8 cellular contexts compared by ENCODE assay signal in genomic region chr3:11379238-11379823, GRCh38.
A peak's percentile ranks its signal among the peaks of the same experiment; 100 is the strongest.
DNase-seq lines count a peak whose midpoint lies in the region; ATAC-seq and TF ChIP-seq lines count a peak whose summit lies in the region.

No MANE protein-coding gene starts in this region.

- no peaks in the 10 kb centered on the region for H3F3A ChIP-seq in neural progenitor cell (ENCODE audit: low read depth)

- H3K4me1 Mint-ChIP-seq in CD8-positive, alpha-beta T cell (ENCODE audit: low read depth) = no peaks in the 10 kb centered on the region
- peaks cover 43% of the 10 kb centered on the region for H3K4me1 Mint-ChIP-seq in neural progenitor cell

- no peaks in the 10 kb centered on the region for H3K79me2 ChIP-seq in neural progenitor cell (ENCODE audit: low read depth)

- ATAC-seq in CD8-positive, alpha-beta T cell = peak; percentile 40
- no peak for ATAC-seq in GM21367 (IDR thresholded peaks at IDR 0.05; ENCODE audit: unreplicated experiment)

- no peaks in the 10 kb centered on the region for H3K9me3 ChIP-seq in CD8-positive, alpha-beta T cell (ENCODE audit: low read length)
- no peaks in the 10 kb centered on the region for H3K9me3 ChIP-seq in SK-N-MC (ENCODE audit: low read depth, low read length)
- H3K9me3 ChIP-seq in neural progenitor cell (ENCODE audit: low read depth) = no peaks in the 10 kb centered on the region

- H3K9ac ChIP-seq in SK-N-MC (ENCODE audit: insufficient read length) (no peak overlapping the region), neural progenitor cell (no peak overlapping the region)

- H3K27me3 Mint-ChIP-seq in CD8-positive, alpha-beta T cell (ENCODE audit: low read depth) = no peaks in the 10 kb centered on the region
- H3K27me3 Mint-ChIP-seq in neural progenitor cell (ENCODE audit: insufficient read depth, low read depth) = peaks cover 2% of the 10 kb centered on the region

- no peak overlapping the region for H3K4me3 Mint-ChIP-seq in CD8-positive, alpha-beta T cell
- no peak overlapping the region for H3K4me3 Mint-ChIP-seq in neural progenitor cell

- H3K27ac ChIP-seq in CD8-positive, alpha-beta T cell (ENCODE audit: low read depth, low read length) = no peak overlapping the region
- no peak overlapping the region for H3K27ac ChIP-seq in SK-N-MC
- H3K27ac ChIP-seq in neural progenitor cell = no peak overlapping the region

- H4K20me1 ChIP-seq in neural progenitor cell (ENCODE audit: low read depth) = no peaks in the 10 kb centered on the region

- H3K9me3 Mint-ChIP-seq in CD8-positive, alpha-beta T cell = no peaks in the 10 kb centered on the region
- H3K9me3 Mint-ChIP-seq in neural progenitor cell = no peaks in the 10 kb centered on the region

- POLR2A ChIA-PET in CD8-positive, alpha-beta T cell (lab: Charles Lee) = interaction anchor here (1.0 to 1.7 kb wide), 3 partner anchors 11 to 274 kb away, joined by 4 to 5 read pairs (median 5); partner anchors contain the start of gene VGLL4

- no peak overlapping the region for H3K4me3 ChIP-seq in CD8-positive, alpha-beta T cell (ENCODE audit: low read depth, low read length)
- H3K4me3 ChIP-seq in SK-N-MC (no peak overlapping the region), neural progenitor cell (no peak overlapping the region)

- intact Hi-C loops in CD8-positive, alpha-beta T cell (cut with DNase I, micrococcal nuclease) = loop anchor here (1.0 to 5.0 kb wide), 6 partner anchors 272 to 1103 kb away; partner anchors contain the start of gene TSEN2 (in 1 of the 2)
- intact Hi-C loops in posterior cingulate gyrus (cut with DNase I) = loop anchor here (1.0 to 10.0 kb wide), 3 partner anchors 273 to 455 kb away; no protein-coding TSS in a partner anchor

- TF ChIP-seq CTCF in CD8-positive, alpha-beta T cell (IDR thresholded peaks at IDR 0.05) = peak; percentile 58
- peak; percentile 82 for TF ChIP-seq CTCF in neural progenitor cell (IDR thresholded peaks at IDR 0.05)

- peak overlapping the region; percentile 17 for H3K4me2 ChIP-seq in neural progenitor cell

- no peak overlapping the region for H2AFZ ChIP-seq in neural progenitor cell (replicated peaks)

- CTCF ChIA-PET in CD8-positive, alpha-beta T cell (lab: Charles Lee) = interaction anchor here (0.7 to 5.9 kb wide), 26 partner anchors 9 to 1101 kb away, joined by 3 to 110 read pairs (median 3); partner anchors contain the start of gene VGLL4

- H3K27me3 ChIP-seq in CD8-positive, alpha-beta T cell (ENCODE audit: insufficient read depth, low read length) = no peaks in the 10 kb centered on the region
- no peaks in the 10 kb centered on the region for H3K27me3 ChIP-seq in neural progenitor cell

- no peak overlapping the region for H3K27ac Mint-ChIP-seq in CD8-positive, alpha-beta T cell
- peak overlapping the region; percentile 92 for H3K27ac Mint-ChIP-seq in neural progenitor cell

- no peaks in the 10 kb centered on the region for H3K4me1 ChIP-seq in CD8-positive, alpha-beta T cell (ENCODE audit: insufficient read depth, low read length)
- peaks cover 15% of the 10 kb centered on the region for H3K4me1 ChIP-seq in neural progenitor cell

- no peaks in the 10 kb centered on the region for H3K36me3 ChIP-seq in CD8-positive, alpha-beta T cell (ENCODE audit: insufficient read depth, low read length)
- H3K36me3 ChIP-seq in SK-N-MC (ENCODE audit: insufficient read depth, low read length) = no peaks in the 10 kb centered on the region
- H3K36me3 ChIP-seq in neural progenitor cell = no peaks in the 10 kb centered on the region

- peaks cover 50% of the 10 kb centered on the region for H3K36me3 Mint-ChIP-seq in CD8-positive, alpha-beta T cell
- H3K36me3 Mint-ChIP-seq in neural progenitor cell = peaks cover 6% of the 10 kb centered on the region

- DNase-seq in CD8-positive, alpha-beta T cell = no peak
- DNase-seq in HS-5 (ENCODE audit: low read depth) = peak; percentile 37
- peak; percentile 32 for DNase-seq in SK-N-MC (ENCODE audit: low read depth, low spot score)
- DNase-seq in fibroblast of gingiva (ENCODE audit: low read depth) = peak; percentile 50
- DNase-seq in neural progenitor cell (ENCODE audit: low spot score) = peak; percentile 47
- DNase-seq in stimulated activated CD4-positive, alpha-beta T cell treated with anti-CD3 and anti-CD28 coated beads, Interleukin-2, amount 100 ng/mL, for 24 hours = no peak
- no peak for DNase-seq in posterior cingulate gyrus

Comparison
In these comparisons a context has a peak if more than half of its experiments do, and no peak if none do; other contexts are left out.
1. DNase-seq: peak in HS-5 (single experiment), SK-N-MC (single experiment), fibroblast of gingiva (single experiment) and neural progenitor cell (single experiment); none in CD8-positive, alpha-beta T cell (0 of 7), stimulated activated CD4-positive, alpha-beta T cell treated with anti-CD3 and anti-CD28 coated beads, Interleukin-2, amount 100 ng/mL, for 24 hours (0 of 2) and posterior cingulate gyrus (0 of 10).